ENCODE assay signal across 2 cellular contexts in genomic region chr3:2802429-2802828, GRCh38.
TF ChIP-seq lines count a peak whose summit lies in the region.

No MANE protein-coding gene starts in this region.

TF ChIP-seq in GM23338, 12 proteins besides CTCF, POLR2A, EP300 and RAD21 (continued from another document):
- TF ChIP-seq, protein P1, sequence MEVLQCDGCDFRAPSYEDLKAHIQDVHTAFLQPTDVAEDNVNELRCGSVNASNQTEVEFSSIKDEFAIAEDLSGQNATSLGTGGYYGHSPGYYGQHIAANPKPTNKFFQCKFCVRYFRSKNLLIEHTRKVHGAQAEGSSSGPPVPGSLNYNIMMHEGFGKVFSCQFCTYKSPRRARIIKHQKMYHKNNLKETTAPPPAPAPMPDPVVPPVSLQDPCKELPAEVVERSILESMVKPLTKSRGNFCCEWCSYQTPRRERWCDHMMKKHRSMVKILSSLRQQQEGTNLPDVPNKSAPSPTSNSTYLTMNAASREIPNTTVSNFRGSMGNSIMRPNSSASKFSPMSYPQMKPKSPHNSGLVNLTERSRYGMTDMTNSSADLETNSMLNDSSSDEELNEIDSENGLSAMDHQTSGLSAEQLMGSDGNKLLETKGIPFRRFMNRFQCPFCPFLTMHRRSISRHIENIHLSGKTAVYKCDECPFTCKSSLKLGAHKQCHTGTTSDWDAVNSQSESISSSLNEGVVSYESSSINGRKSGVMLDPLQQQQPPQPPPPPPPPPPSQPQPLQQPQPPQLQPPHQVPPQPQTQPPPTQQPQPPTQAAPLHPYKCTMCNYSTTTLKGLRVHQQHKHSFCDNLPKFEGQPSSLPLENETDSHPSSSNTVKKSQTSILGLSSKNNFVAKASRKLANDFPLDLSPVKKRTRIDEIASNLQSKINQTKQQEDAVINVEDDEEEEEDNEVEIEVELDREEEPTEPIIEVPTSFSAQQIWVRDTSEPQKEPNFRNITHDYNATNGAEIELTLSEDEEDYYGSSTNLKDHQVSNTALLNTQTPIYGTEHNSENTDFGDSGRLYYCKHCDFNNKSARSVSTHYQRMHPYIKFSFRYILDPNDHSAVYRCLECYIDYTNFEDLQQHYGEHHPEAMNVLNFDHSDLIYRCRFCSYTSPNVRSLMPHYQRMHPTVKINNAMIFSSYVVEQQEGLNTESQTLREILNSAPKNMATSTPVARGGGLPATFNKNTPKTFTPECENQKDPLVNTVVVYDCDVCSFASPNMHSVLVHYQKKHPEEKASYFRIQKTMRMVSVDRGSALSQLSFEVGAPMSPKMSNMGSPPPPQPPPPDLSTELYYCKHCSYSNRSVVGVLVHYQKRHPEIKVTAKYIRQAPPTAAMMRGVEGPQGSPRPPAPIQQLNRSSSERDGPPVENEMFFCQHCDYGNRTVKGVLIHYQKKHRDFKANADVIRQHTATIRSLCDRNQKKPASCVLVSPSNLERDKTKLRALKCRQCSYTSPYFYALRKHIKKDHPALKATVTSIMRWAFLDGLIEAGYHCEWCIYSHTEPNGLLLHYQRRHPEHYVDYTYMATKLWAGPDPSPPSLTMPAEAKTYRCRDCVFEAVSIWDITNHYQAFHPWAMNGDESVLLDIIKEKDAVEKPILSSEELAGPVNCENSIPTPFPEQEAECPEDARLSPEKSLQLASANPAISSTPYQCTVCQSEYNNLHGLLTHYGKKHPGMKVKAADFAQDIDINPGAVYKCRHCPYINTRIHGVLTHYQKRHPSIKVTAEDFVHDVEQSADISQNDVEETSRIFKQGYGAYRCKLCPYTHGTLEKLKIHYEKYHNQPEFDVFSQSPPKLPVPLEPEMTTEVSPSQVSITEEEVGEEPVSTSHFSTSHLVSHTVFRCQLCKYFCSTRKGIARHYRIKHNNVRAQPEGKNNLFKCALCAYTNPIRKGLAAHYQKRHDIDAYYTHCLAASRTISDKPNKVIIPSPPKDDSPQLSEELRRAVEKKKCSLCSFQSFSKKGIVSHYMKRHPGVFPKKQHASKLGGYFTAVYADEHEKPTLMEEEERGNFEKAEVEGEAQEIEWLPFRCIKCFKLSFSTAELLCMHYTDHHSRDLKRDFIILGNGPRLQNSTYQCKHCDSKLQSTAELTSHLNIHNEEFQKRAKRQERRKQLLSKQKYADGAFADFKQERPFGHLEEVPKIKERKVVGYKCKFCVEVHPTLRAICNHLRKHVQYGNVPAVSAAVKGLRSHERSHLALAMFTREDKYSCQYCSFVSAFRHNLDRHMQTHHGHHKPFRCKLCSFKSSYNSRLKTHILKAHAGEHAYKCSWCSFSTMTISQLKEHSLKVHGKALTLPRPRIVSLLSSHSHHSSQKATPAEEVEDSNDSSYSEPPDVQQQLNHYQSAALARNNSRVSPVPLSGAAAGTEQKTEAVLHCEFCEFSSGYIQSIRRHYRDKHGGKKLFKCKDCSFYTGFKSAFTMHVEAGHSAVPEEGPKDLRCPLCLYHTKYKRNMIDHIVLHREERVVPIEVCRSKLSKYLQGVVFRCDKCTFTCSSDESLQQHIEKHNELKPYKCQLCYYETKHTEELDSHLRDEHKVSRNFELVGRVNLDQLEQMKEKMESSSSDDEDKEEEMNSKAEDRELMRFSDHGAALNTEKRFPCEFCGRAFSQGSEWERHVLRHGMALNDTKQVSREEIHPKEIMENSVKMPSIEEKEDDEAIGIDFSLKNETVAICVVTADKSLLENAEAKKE (CRISPR knock-in tag; IDR thresholded peaks at IDR 0.05) = no peak
- TF ChIP-seq CREB1 (CRISPR knock-in tag; IDR thresholded peaks at IDR 0.05; ENCODE audit: low read depth) (no peak), ZNF331 (CRISPR knock-in tag; IDR thresholded peaks at IDR 0.05; ENCODE audit: low read depth) (no peak), ZNF114 (CRISPR knock-in tag; IDR thresholded peaks at IDR 0.05) (no peak), NANOG (IDR thresholded peaks at IDR 0.05; ENCODE audit: borderline replicate concordance) (no peak)

TF ChIP-seq in GM12878, 131 proteins besides CTCF, POLR2A, EP300 and RAD21:
- TF ChIP-seq ZBTB40 (IDR thresholded peaks at IDR 0.05; ENCODE audit: borderline replicate concordance) = no peak
- no peak for TF ChIP-seq SPI1 (IDR thresholded peaks at IDR 0.05; ENCODE audit: borderline replicate concordance, insufficient read depth, low read depth, low read length)
- no peak for TF ChIP-seq CEBPB (IDR thresholded peaks at IDR 0.05; ENCODE audit: borderline replicate concordance in 1 of 2, low read depth in 2 of 2, low read length in 2 of 2)
- no peak for TF ChIP-seq ZNF687 (IDR thresholded peaks at IDR 0.05)
- TF ChIP-seq PBX3 (IDR thresholded peaks at IDR 0.05; ENCODE audit: insufficient replicate concordance, low read depth, low read length) = no peak
- TF ChIP-seq MYC (IDR thresholded peaks at IDR 0.05; ENCODE audit: insufficient read depth, insufficient read length, insufficient replicate concordance, low read length, severe bottlenecking) = no peak
- TF ChIP-seq HCFC1 (IDR thresholded peaks at IDR 0.05; ENCODE audit: low read length) = no peak
- TF ChIP-seq BACH1 (IDR thresholded peaks at IDR 0.05; ENCODE audit: borderline replicate concordance) = no peak
- TF ChIP-seq, protein P2, sequence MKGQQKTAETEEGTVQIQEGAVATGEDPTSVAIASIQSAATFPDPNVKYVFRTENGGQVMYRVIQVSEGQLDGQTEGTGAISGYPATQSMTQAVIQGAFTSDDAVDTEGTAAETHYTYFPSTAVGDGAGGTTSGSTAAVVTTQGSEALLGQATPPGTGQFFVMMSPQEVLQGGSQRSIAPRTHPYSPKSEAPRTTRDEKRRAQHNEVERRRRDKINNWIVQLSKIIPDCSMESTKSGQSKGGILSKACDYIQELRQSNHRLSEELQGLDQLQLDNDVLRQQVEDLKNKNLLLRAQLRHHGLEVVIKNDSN (IDR thresholded peaks at IDR 0.05; ENCODE audit: borderline replicate concordance, extremely low read length, insufficient read depth, low read depth, low read length) = no peak
- TF ChIP-seq CBX5 (IDR thresholded peaks at IDR 0.05; ENCODE audit: low read depth) = no peak
- no peak for TF ChIP-seq CHD1 (IDR thresholded peaks at IDR 0.05; ENCODE audit: low read depth, low read length)
- no peak for TF ChIP-seq TBL1XR1 (IDR thresholded peaks at IDR 0.05; ENCODE audit: low read depth, low read length)
- no peak for TF ChIP-seq NR2F1 (conservative IDR thresholded peaks at IDR 0.05)
